2 cellular contexts compared by ENCODE assay signal in genomic region chr12:123131291-123131831, GRCh38.
TF ChIP-seq lines count a peak whose summit lies in the region.

No MANE protein-coding gene starts in this region.

TF ChIP-seq in GM23338, 12 proteins besides CTCF, POLR2A, EP300 and RAD21 (continued from another document):
- TF ChIP-seq EZH2 (IDR thresholded peaks at IDR 0.05; ENCODE audit: low read depth, unreplicated experiment) (no peak), REST (IDR thresholded peaks at IDR 0.05; ENCODE audit: unreplicated experiment) (no peak), POLR2AphosphoS5 (IDR thresholded peaks at IDR 0.05; ENCODE audit: low read depth) (no peak), ETS1 (IDR thresholded peaks at IDR 0.05) (no peak), ZNF114 (CRISPR knock-in tag; IDR thresholded peaks at IDR 0.05) (no peak), STAT1 (IDR thresholded peaks at IDR 0.05; ENCODE audit: unreplicated experiment) (no peak), EZH2phosphoT487 (IDR thresholded peaks at IDR 0.05; ENCODE audit: unreplicated experiment) (no peak), ZNF331 (CRISPR knock-in tag; IDR thresholded peaks at IDR 0.05; ENCODE audit: low read depth) (no peak), NANOG (IDR thresholded peaks at IDR 0.05; ENCODE audit: borderline replicate concordance) (no peak), CREB1 (CRISPR knock-in tag; IDR thresholded peaks at IDR 0.05; ENCODE audit: low read depth) (no peak)
- TF ChIP-seq, protein P1, sequence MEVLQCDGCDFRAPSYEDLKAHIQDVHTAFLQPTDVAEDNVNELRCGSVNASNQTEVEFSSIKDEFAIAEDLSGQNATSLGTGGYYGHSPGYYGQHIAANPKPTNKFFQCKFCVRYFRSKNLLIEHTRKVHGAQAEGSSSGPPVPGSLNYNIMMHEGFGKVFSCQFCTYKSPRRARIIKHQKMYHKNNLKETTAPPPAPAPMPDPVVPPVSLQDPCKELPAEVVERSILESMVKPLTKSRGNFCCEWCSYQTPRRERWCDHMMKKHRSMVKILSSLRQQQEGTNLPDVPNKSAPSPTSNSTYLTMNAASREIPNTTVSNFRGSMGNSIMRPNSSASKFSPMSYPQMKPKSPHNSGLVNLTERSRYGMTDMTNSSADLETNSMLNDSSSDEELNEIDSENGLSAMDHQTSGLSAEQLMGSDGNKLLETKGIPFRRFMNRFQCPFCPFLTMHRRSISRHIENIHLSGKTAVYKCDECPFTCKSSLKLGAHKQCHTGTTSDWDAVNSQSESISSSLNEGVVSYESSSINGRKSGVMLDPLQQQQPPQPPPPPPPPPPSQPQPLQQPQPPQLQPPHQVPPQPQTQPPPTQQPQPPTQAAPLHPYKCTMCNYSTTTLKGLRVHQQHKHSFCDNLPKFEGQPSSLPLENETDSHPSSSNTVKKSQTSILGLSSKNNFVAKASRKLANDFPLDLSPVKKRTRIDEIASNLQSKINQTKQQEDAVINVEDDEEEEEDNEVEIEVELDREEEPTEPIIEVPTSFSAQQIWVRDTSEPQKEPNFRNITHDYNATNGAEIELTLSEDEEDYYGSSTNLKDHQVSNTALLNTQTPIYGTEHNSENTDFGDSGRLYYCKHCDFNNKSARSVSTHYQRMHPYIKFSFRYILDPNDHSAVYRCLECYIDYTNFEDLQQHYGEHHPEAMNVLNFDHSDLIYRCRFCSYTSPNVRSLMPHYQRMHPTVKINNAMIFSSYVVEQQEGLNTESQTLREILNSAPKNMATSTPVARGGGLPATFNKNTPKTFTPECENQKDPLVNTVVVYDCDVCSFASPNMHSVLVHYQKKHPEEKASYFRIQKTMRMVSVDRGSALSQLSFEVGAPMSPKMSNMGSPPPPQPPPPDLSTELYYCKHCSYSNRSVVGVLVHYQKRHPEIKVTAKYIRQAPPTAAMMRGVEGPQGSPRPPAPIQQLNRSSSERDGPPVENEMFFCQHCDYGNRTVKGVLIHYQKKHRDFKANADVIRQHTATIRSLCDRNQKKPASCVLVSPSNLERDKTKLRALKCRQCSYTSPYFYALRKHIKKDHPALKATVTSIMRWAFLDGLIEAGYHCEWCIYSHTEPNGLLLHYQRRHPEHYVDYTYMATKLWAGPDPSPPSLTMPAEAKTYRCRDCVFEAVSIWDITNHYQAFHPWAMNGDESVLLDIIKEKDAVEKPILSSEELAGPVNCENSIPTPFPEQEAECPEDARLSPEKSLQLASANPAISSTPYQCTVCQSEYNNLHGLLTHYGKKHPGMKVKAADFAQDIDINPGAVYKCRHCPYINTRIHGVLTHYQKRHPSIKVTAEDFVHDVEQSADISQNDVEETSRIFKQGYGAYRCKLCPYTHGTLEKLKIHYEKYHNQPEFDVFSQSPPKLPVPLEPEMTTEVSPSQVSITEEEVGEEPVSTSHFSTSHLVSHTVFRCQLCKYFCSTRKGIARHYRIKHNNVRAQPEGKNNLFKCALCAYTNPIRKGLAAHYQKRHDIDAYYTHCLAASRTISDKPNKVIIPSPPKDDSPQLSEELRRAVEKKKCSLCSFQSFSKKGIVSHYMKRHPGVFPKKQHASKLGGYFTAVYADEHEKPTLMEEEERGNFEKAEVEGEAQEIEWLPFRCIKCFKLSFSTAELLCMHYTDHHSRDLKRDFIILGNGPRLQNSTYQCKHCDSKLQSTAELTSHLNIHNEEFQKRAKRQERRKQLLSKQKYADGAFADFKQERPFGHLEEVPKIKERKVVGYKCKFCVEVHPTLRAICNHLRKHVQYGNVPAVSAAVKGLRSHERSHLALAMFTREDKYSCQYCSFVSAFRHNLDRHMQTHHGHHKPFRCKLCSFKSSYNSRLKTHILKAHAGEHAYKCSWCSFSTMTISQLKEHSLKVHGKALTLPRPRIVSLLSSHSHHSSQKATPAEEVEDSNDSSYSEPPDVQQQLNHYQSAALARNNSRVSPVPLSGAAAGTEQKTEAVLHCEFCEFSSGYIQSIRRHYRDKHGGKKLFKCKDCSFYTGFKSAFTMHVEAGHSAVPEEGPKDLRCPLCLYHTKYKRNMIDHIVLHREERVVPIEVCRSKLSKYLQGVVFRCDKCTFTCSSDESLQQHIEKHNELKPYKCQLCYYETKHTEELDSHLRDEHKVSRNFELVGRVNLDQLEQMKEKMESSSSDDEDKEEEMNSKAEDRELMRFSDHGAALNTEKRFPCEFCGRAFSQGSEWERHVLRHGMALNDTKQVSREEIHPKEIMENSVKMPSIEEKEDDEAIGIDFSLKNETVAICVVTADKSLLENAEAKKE (CRISPR knock-in tag; IDR thresholded peaks at IDR 0.05) = no peak

TF ChIP-seq in H1, 55 proteins besides CTCF, POLR2A, EP300 and RAD21 (continued from another document):
- TF ChIP-seq ZNF274 (IDR thresholded peaks at IDR 0.05; ENCODE audit: borderline replicate concordance, extremely low read depth, low read length) (no peak), CREB1 (IDR thresholded peaks at IDR 0.05) (no peak), CBX5 (IDR thresholded peaks at IDR 0.05; ENCODE audit: low read depth, low read length) (no peak), ASH2L (IDR thresholded peaks at IDR 0.05; ENCODE audit: low read length) (no peak), HDAC6 (IDR thresholded peaks at IDR 0.05; ENCODE audit: low read depth, low read length) (no peak), FOSL1 (IDR thresholded peaks at IDR 0.05; ENCODE audit: insufficient read depth, low read depth, low read length) (no peak), EZH2 (IDR thresholded peaks at IDR 0.05; ENCODE audit: low read depth, low read length, severe bottlenecking) (no peak), HDAC2 (IDR thresholded peaks at IDR 0.05; ENCODE audit: borderline replicate concordance in 1 of 2, low read depth in 2 of 2, low read length in 2 of 2) (no peak), RNF2 (IDR thresholded peaks at IDR 0.05; ENCODE audit: borderline replicate concordance, low read depth, low read length, missing control alignments, poor library complexity, severe bottlenecking) (no peak)
